ENCODE assay signal across 1 cellular context in the genomic region with DNA sequence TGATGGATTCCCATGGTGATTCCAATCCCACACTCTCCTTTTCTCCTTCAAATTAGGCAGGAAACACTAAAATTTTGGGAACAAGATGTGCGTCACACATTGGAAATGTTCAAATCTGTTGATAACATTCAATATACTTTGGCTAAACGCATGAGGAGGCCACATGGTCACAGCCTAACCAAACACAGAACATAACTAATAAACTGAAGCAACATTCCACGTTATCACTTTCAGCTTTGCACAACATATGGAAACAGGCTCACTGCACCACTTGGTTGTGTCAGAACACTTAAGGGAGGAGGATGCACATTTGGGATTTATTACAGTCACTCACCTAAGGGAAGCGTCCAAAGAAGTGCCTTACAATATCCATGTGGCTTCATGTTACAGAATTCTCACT.
TF ChIP-seq lines count a peak whose summit lies in the region.

No MANE protein-coding gene starts in this region.

TF ChIP-seq in A549, 52 proteins besides CTCF, POLR2A, EP300 and RAD21:
- no peak for TF ChIP-seq FOSL2 (IDR thresholded peaks at IDR 0.05)
- TF ChIP-seq FOSL2 (CRISPR knock-in tag; IDR thresholded peaks at IDR 0.05), result no peak
- TF ChIP-seq ZC3H11A (IDR thresholded peaks at IDR 0.05), result no peak
- TF ChIP-seq KDM1A (IDR thresholded peaks at IDR 0.05; ENCODE audit: low read depth), result no peak
- no peak for TF ChIP-seq POLR2AphosphoS2 (conservative IDR thresholded peaks at IDR 0.05; ENCODE audit: low read length)
- TF ChIP-seq FOSB (CRISPR knock-in tag; IDR thresholded peaks at IDR 0.05), result no peak
- TF ChIP-seq HEYL (CRISPR knock-in tag; IDR thresholded peaks at IDR 0.05), result no peak
- no peak for TF ChIP-seq NR3C1 (IDR thresholded peaks at IDR 0.05)
- TF ChIP-seq MAFK (IDR thresholded peaks at IDR 0.05; ENCODE audit: partially characterized antibody), result no peak
- no peak for TF ChIP-seq EHMT2 (IDR thresholded peaks at IDR 0.05; ENCODE audit: low read depth)
- TF ChIP-seq JUNB (IDR thresholded peaks at IDR 0.05), result no peak
- no peak for TF ChIP-seq MAZ (IDR thresholded peaks at IDR 0.05; ENCODE audit: borderline replicate concordance, low read depth, low read length)
- TF ChIP-seq JUN (IDR thresholded peaks at IDR 0.05), result no peak
- TF ChIP-seq, protein P1, sequence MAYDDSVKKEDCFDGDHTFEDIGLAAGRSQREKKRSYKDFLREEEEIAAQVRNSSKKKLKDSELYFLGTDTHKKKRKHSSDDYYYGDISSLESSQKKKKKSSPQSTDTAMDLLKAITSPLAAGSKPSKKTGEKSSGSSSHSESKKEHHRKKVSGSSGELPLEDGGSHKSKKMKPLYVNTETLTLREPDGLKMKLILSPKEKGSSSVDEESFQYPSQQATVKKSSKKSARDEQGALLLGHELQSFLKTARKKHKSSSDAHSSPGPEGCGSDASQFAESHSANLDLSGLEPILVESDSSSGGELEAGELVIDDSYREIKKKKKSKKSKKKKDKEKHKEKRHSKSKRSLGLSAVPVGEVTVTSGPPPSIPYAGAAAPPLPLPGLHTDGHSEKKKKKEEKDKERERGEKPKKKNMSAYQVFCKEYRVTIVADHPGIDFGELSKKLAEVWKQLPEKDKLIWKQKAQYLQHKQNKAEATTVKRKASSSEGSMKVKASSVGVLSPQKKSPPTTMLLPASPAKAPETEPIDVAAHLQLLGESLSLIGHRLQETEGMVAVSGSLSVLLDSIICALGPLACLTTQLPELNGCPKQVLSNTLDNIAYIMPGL (CRISPR knock-in tag; IDR thresholded peaks at IDR 0.05; ENCODE audit: borderline replicate concordance), result no peak
- TF ChIP-seq, protein P2, sequence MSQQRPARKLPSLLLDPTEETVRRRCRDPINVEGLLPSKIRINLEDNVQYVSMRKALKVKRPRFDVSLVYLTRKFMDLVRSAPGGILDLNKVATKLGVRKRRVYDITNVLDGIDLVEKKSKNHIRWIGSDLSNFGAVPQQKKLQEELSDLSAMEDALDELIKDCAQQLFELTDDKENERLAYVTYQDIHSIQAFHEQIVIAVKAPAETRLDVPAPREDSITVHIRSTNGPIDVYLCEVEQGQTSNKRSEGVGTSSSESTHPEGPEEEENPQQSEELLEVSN (IDR thresholded peaks at IDR 0.05; ENCODE audit: borderline replicate concordance, low read depth), result no peak
- TF ChIP-seq NFE2L2 (conservative IDR thresholded peaks at IDR 0.05; ENCODE audit: low read length), result no peak
- no peak for TF ChIP-seq TP53 (CRISPR knock-in tag; IDR thresholded peaks at IDR 0.05)
- no peak for TF ChIP-seq CBX2 (IDR thresholded peaks at IDR 0.05; ENCODE audit: borderline replicate concordance, low read depth)
- TF ChIP-seq KDM5A (IDR thresholded peaks at IDR 0.05), result no peak
- no peak for TF ChIP-seq PHF8 (IDR thresholded peaks at IDR 0.05; ENCODE audit: borderline replicate concordance, low read depth)
- TF ChIP-seq, protein P3, sequence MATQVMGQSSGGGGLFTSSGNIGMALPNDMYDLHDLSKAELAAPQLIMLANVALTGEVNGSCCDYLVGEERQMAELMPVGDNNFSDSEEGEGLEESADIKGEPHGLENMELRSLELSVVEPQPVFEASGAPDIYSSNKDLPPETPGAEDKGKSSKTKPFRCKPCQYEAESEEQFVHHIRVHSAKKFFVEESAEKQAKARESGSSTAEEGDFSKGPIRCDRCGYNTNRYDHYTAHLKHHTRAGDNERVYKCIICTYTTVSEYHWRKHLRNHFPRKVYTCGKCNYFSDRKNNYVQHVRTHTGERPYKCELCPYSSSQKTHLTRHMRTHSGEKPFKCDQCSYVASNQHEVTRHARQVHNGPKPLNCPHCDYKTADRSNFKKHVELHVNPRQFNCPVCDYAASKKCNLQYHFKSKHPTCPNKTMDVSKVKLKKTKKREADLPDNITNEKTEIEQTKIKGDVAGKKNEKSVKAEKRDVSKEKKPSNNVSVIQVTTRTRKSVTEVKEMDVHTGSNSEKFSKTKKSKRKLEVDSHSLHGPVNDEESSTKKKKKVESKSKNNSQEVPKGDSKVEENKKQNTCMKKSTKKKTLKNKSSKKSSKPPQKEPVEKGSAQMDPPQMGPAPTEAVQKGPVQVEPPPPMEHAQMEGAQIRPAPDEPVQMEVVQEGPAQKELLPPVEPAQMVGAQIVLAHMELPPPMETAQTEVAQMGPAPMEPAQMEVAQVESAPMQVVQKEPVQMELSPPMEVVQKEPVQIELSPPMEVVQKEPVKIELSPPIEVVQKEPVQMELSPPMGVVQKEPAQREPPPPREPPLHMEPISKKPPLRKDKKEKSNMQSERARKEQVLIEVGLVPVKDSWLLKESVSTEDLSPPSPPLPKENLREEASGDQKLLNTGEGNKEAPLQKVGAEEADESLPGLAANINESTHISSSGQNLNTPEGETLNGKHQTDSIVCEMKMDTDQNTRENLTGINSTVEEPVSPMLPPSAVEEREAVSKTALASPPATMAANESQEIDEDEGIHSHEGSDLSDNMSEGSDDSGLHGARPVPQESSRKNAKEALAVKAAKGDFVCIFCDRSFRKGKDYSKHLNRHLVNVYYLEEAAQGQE (IDR thresholded peaks at IDR 0.05), result no peak
